8 cellular contexts compared by ENCODE assay signal in genomic region chr2:178449700-178450573, GRCh38. TPM values are rescaled to one million over a fixed set of nuclear protein-coding genes. Genes with fewer than 3 reads are reported as not detected.
DNase-seq lines count a peak whose midpoint lies in the region; ATAC-seq, FAIRE-seq and TF ChIP-seq lines count a peak whose summit lies in the region.

No MANE protein-coding gene starts in this region.

- no peaks in the 10 kb centered on the region for H3K36me3 Mint-ChIP-seq in natural killer cell

- no peak for TF ChIP-seq POLR2A in A549 (IDR thresholded peaks at IDR 0.05; ENCODE audit: low read length)

- peak overlapping the region; percentile 17 to 92 for H3K27ac Mint-ChIP-seq in natural killer cell

- intact Hi-C loops in natural killer cell (cut with micrococcal nuclease), result no loop called here

- H3K27me3 ChIP-seq in NT2/D1 (ENCODE audit: insufficient read depth, insufficient read length), result no peaks in the 10 kb centered on the region
- no peaks in the 10 kb centered on the region for H3K27me3 ChIP-seq in effector memory CD4-positive, alpha-beta T cell (replicated peaks; ENCODE audit: control insufficient read depth, insufficient read depth, low read length, poor library complexity, severe bottlenecking)

- no peaks in the 10 kb centered on the region for H3K9me3 ChIP-seq in A549
- H3K9me3 ChIP-seq in NT2/D1 (ENCODE audit: insufficient read depth, low read length), result no peaks in the 10 kb centered on the region
- H3K9me3 ChIP-seq in effector memory CD4-positive, alpha-beta T cell (ENCODE audit: control insufficient read depth, low read length), result no peaks in the 10 kb centered on the region

- no peak for ATAC-seq in A549
- ATAC-seq in HG02798 (IDR thresholded peaks at IDR 0.05; ENCODE audit: poor library complexity, unreplicated experiment), result peak; percentile 47
- ATAC-seq in natural killer cell, result no peak

- H3K27me3 Mint-ChIP-seq in natural killer cell (ENCODE audit: low read depth in 2 of 2), result peaks cover 4 to 7% of the 10 kb centered on the region in 2 donors

- H3K4me1 Mint-ChIP-seq in natural killer cell, result peaks cover 34 to 37% of the 10 kb centered on the region in 2 donors

- no peak for FAIRE-seq in A549 (lab: Jason Lieb, UNC)

- H3K4me2 ChIP-seq in A549, result peak overlapping the region; percentile 96

- H3K4me3 ChIP-seq in A549 (peak overlapping the region; percentile 61), NT2/D1 (ENCODE audit: insufficient read length, low read depth) (peak overlapping the region; percentile 93)
- peak overlapping the region; percentile 85 for H3K4me3 ChIP-seq in effector memory CD4-positive, alpha-beta T cell (ENCODE audit: insufficient read depth, low read depth, low read length, poor library complexity, severe bottlenecking)

- H3K4me3 Mint-ChIP-seq in natural killer cell, result peak overlapping the region; percentile 88

- H3K9me3 Mint-ChIP-seq in natural killer cell, result no peaks in the 10 kb centered on the region

- no peak for DNase-seq in A549 (ENCODE audit: low read depth in 1 of 2, low spot score in 1 of 2)
- DNase-seq in GM13977 (ENCODE audit: low spot score), result peak; percentile 79
- no peak for DNase-seq in NT2/D1 (ENCODE audit: low read depth, low spot score)
- DNase-seq in effector memory CD4-positive, alpha-beta T cell, result no peak
- DNase-seq in natural killer cell, result no peak
- no peak for DNase-seq in T1000 (lab: John Stamatoyannopoulos, UW)
- no peak for DNase-seq in NCI-H2171 treated with DMSO at 0.1 percent for 48 hours (lab: John Stamatoyannopoulos, UW)

- no peak for TF ChIP-seq EP300 in A549 (IDR thresholded peaks at IDR 0.05)

- H3K27ac ChIP-seq in A549, result peak overlapping the region; percentile 92 to 97
- peak overlapping the region; percentile 96 for H3K27ac ChIP-seq in effector memory CD4-positive, alpha-beta T cell (ENCODE audit: insufficient read depth, low read length, poor library complexity, severe bottlenecking)

- no peak for TF ChIP-seq RAD21 in A549 (conservative IDR thresholded peaks at IDR 0.05 in 1 of 2, IDR thresholded peaks at IDR 0.05 in 1 of 2)

- WGBS in A549 (ENCODE audit: missing lambda C conversion rate), result 14% methylated on average over 18 of the region's 22 CpGs

- POLR2A ChIA-PET in A549 (lab: Yijun Ruan, JAX), result interaction anchor here (0.5 to 1.7 kb wide), 3 partner anchors 12 to 305 kb away, joined by 3 to 16 read pairs (median 5); no protein-coding TSS in a partner anchor

- peaks cover 51% of the 10 kb centered on the region for H3K36me3 ChIP-seq in NT2/D1 (ENCODE audit: insufficient read depth, insufficient read length, low read length)
- H3K36me3 ChIP-seq in effector memory CD4-positive, alpha-beta T cell (ENCODE audit: control insufficient read depth, insufficient read depth, low read length), result peaks cover 17% of the 10 kb centered on the region

- no peak for TF ChIP-seq CTCF in A549 (IDR thresholded peaks at IDR 0.05)
- no peak for TF ChIP-seq CTCF in GM13977 (IDR thresholded peaks at IDR 0.05; ENCODE audit: extremely low read depth, insufficient read depth, missing control alignments)
- TF ChIP-seq CTCF in natural killer cell (IDR thresholded peaks at IDR 0.05), result no peak

- in situ Hi-C loops in GM13977 (cut with MboI; ENCODE audit: low pct_unique_long_range_greater_than_20kb, low sequenced_read_pairs, unreplicated experiment), result loop anchor here (10.0 kb wide), 1 partner anchor 55 kb away; no protein-coding TSS in a partner anchor

- H3K4me1 ChIP-seq in A549 (peaks cover 11% of the 10 kb centered on the region; the same call in 2 of the 3 replicates), NT2/D1 (ENCODE audit: insufficient read depth, insufficient read length) (no peaks in the 10 kb centered on the region)
- peaks cover 13% of the 10 kb centered on the region for H3K4me1 ChIP-seq in effector memory CD4-positive, alpha-beta T cell (ENCODE audit: control insufficient read depth, insufficient read depth, low read length, poor library complexity, severe bottlenecking)

- H3K9ac ChIP-seq in NT2/D1 (ENCODE audit: insufficient read length, low read depth), result peak overlapping the region; percentile 99

- CTCF ChIA-PET in A549 (lab: Yijun Ruan, JAX), result interaction anchor here (0.7 to 1.6 kb wide), 3 partner anchors 25 to 36 kb away, joined by 3 to 4 read pairs (median 4); no protein-coding TSS in a partner anchor

TF ChIP-seq in A549, 52 proteins besides CTCF, POLR2A, EP300 and RAD21:
- TF ChIP-seq FOXS1 (CRISPR knock-in tag; IDR thresholded peaks at IDR 0.05), result no peak
- no peak for TF ChIP-seq HES2 (IDR thresholded peaks at IDR 0.05)
- TF ChIP-seq HOXB13 (CRISPR knock-in tag; IDR thresholded peaks at IDR 0.05; ENCODE audit: low read depth), result no peak
- no peak for TF ChIP-seq CBX2 (IDR thresholded peaks at IDR 0.05; ENCODE audit: borderline replicate concordance, low read depth)
- TF ChIP-seq EHMT2 (IDR thresholded peaks at IDR 0.05; ENCODE audit: low read depth), result no peak
- no peak for TF ChIP-seq KDM1A (IDR thresholded peaks at IDR 0.05; ENCODE audit: low read depth)
- peak; percentile 59; the same call in 1 of the 2 replicates for TF ChIP-seq KDM5A (IDR thresholded peaks at IDR 0.05)

RNA-seq across cellular contexts. Expression of gene PRKRA, which starts 1.0 kb away (rescaled TPM):
- 56.7 and 63.4 TPM in 2 replicates for polyA plus RNA-seq in A549 (2011; rRNA removed)
- 45.0 TPM in 2 replicates for polyA plus RNA-seq in A549 (2012; cell fraction: cytosol; rRNA removed)
- polyA plus RNA-seq in A549 (2012; cell fraction: nucleus; rRNA removed), result 21.7 and 29.9 TPM in 2 replicates
- polyA plus RNA-seq in A549 (2017; fragmentation: RNase III; extraction: RNeasy Plus Mini Kit Qiagen cat#74134 plus additional on column Dnase treatment), result 44.1 to 45.2 TPM (median 44.9 TPM) in 3 replicates
- polyA minus RNA-seq in A549 (2011; rRNA and poly(A)+ RNA removed), result 35.0 and 35.3 TPM in 2 replicates
- total RNA-seq in natural killer cell, result 10 to 100 TPM; 42.1 to 48.3 (median 44.0) TPM

RNA-seq across cellular contexts. Expression of gene PJVK, which starts 1.2 kb away (rescaled TPM):
- polyA plus RNA-seq in A549 (2011; rRNA removed) (7.9 and 10.1 TPM in 2 replicates), A549 (2017; fragmentation: RNase III; extraction: RNeasy Plus Mini Kit Qiagen cat#74134 plus additional on column Dnase treatment) (3.6 to 5.1 TPM (median 3.6 TPM) in 3 replicates)
- 0.84 and 1.0 TPM in 2 replicates for polyA plus RNA-seq in A549 (2012; cell fraction: cytosol; rRNA removed)
- polyA plus RNA-seq in A549 (2012; cell fraction: nucleus; rRNA removed), result 1.8 and 2.9 TPM in 2 replicates
- 2.5 and 2.7 TPM in 2 replicates for polyA minus RNA-seq in A549 (2011; rRNA and poly(A)+ RNA removed)
- 1 to 10 TPM; 1.3 to 2.7 (median 2.5) TPM for total RNA-seq in natural killer cell

RNA-seq across cellular contexts. Expression of gene FKBP7, which starts 28.5 kb away (rescaled TPM):
- polyA plus RNA-seq in A549 (2011; rRNA removed) (21.4 and 23.7 TPM in 2 replicates), A549 (2017; fragmentation: RNase III; extraction: RNeasy Plus Mini Kit Qiagen cat#74134 plus additional on column Dnase treatment) (13.8 to 15.2 TPM (median 14.8 TPM) in 3 replicates)
- polyA plus RNA-seq in A549 (2012; cell fraction: cytosol; rRNA removed), result 6.0 and 6.3 TPM in 2 replicates
- polyA plus RNA-seq in A549 (2012; cell fraction: nucleus; rRNA removed), result 2.1 and 2.8 TPM in 2 replicates
- polyA minus RNA-seq in A549 (2011; rRNA and poly(A)+ RNA removed), result 2.6 and 3.9 TPM in 2 replicates
- total RNA-seq in natural killer cell, result 1 to 10 TPM; 1.1 to 1.3 (median 1.1) TPM

RNA-seq across cellular contexts. Expression of gene PLEKHA3, which starts 30.3 kb away (rescaled TPM):
- polyA plus RNA-seq in A549 (2011; rRNA removed) (26.9 and 47.4 TPM in 2 replicates), A549 (2017; fragmentation: RNase III; extraction: RNeasy Plus Mini Kit Qiagen cat#74134 plus additional on column Dnase treatment) (7.8 to 11.0 TPM (median 9.6 TPM) in 3 replicates)
- polyA plus RNA-seq in A549 (2012; cell fraction: cytosol; rRNA removed), result 3.1 and 3.9 TPM in 2 replicates
- 0.90 and 1.7 TPM in 2 replicates for polyA plus RNA-seq in A549 (2012; cell fraction: nucleus; rRNA removed)
- 7.9 and 9.5 TPM in 2 replicates for polyA minus RNA-seq in A549 (2011; rRNA and poly(A)+ RNA removed)
- 10 to 100 TPM; 22.6 to 39.1 (median 34.5) TPM for total RNA-seq in natural killer cell
